Comparison of ENCODE assay signal across 36 cellular contexts in genomic region chr1:224585051-224585450, GRCh38. TPM values are rescaled to one million over a fixed set of nuclear protein-coding genes. Genes with fewer than 3 reads are reported as not detected.
DNase-seq lines count a peak whose midpoint lies in the region; FAIRE-seq and TF ChIP-seq lines count a peak whose summit lies in the region.
"Had no signal": no experiment of that assay in that cellular context is flagged by ENCODE, and none has a peak within 500 bp of the region (broad histone marks: within the 10 kb centered on the region; RNA-seq: fewer than 3 reads in every experiment).

No MANE protein-coding gene starts in this region.

- no peak for TF ChIP-seq CTCF in bronchial epithelial cell (IDR thresholded peaks at IDR 0.05; ENCODE audit: insufficient read depth, low read length, severe bottlenecking)
- no peak for TF ChIP-seq CTCF in H1 (IDR thresholded peaks at IDR 0.05; ENCODE audit: control extremely low read depth in 1 of 3, insufficient read depth in 1 of 3, low read depth in 1 of 3, low read length in 3 of 3)
- no peak for TF ChIP-seq CTCF in esophagus muscularis mucosa (IDR thresholded peaks at IDR 0.05)
- TF ChIP-seq CTCF in keratinocyte (optimal IDR thresholded peaks at IDR 0.05 in 1 of 3, IDR thresholded peaks at IDR 0.05 in 1 of 3, conservative IDR thresholded peaks at IDR 0.05 in 1 of 3; ENCODE audit: extremely low read depth in 1 of 3, insufficient read depth in 2 of 3, low read length in 3 of 3): no peak

- no peak overlapping the region for H3K56ac ChIP-seq in H1 (replicated peaks; ENCODE audit: insufficient read length, low read depth, low read length)

- TF ChIP-seq EP300 in H1 (IDR thresholded peaks at IDR 0.05; ENCODE audit: borderline replicate concordance in 1 of 2, low read depth in 2 of 2, low read length in 2 of 2) (no peak), esophagus muscularis mucosa (IDR thresholded peaks at IDR 0.05) (no peak)

- no peak for TF ChIP-seq POLR2A in H1 (IDR thresholded peaks at IDR 0.05; ENCODE audit: control extremely low read depth in 1 of 2, low read depth in 2 of 2, low read length in 2 of 2)
- no peak for TF ChIP-seq POLR2A in esophagus muscularis mucosa (IDR thresholded peaks at IDR 0.05; ENCODE audit: low read depth)

- H3K4me3 ChIP-seq in bronchial epithelial cell (ENCODE audit: low read depth, low read length) (no peak overlapping the region), H1 (ENCODE audit: extremely low read depth in 1 of 4, insufficient read depth in 2 of 4, low read depth in 3 of 4, low read length in 4 of 4) (no peak overlapping the region), esophagus muscularis mucosa (no peak overlapping the region), keratinocyte (ENCODE audit: control insufficient read depth in 2 of 3, extremely low read depth in 1 of 3, insufficient read depth in 2 of 3, low read depth in 1 of 3, low read length in 3 of 3) (no peak overlapping the region)
- no peak overlapping the region for H3K4me3 ChIP-seq in CD4-positive, alpha-beta memory T cell (ENCODE audit: low read length in 2 of 2)
- H3K4me3 ChIP-seq: A549; BLaER1; BLaER1 treated with 17β-estradiol and CSF1 and Interleukin-3, amounts not matched to agents 10 nM and 100 nM had no signal

- H2BK5ac ChIP-seq in H1 (ENCODE audit: low read depth, low read length): no peak overlapping the region

- H3K9ac ChIP-seq in H1 (replicated peaks in 1 of 4; ENCODE audit: extremely low read depth in 1 of 4, low read depth in 3 of 4, low read length in 3 of 4): no peak overlapping the region
- no peak overlapping the region for H3K9ac ChIP-seq in keratinocyte (ENCODE audit: control insufficient read depth, extremely low read depth, insufficient read depth, low read length)
- H3K9ac ChIP-seq: BLaER1; BLaER1 treated with 17β-estradiol and CSF1 and Interleukin-3, amounts not matched to agents 10 nM and 100 nM had no signal

- no peak overlapping the region for H2BK120ac ChIP-seq in H1 (replicated peaks; ENCODE audit: low read depth, low read length)

- CTCF ChIA-PET in H1 (lab: Charles Lee; ENCODE audit: partially characterized antibody): interaction anchor here (3.1 kb wide), 1 partner anchor 8 kb away, joined by 11 read pairs; no protein-coding TSS in a partner anchor
- CTCF ChIA-PET in CD4-positive, alpha-beta memory T cell (lab: Charles Lee; ENCODE audit: partially characterized antibody): no interaction called here

- H3K9me3 Mint-ChIP-seq in CD4-positive, alpha-beta memory T cell: peaks cover 0 to 11% (median 3%) of the 10 kb centered on the region in 8 donors
- H3K9me3 Mint-ChIP-seq: CD4-positive, alpha-beta T cell; CD8-positive, alpha-beta T cell had no signal

- H4K91ac ChIP-seq in H1 (replicated peaks; ENCODE audit: insufficient read length, low read length): peak overlapping the region; percentile 9

- dilution Hi-C loops in keratinocyte (cut with MboI; ENCODE audit: extremely low pct_ligation_motif_present, low sequenced_read_pairs): no loop called here

- POLR2A ChIA-PET in H1 (lab: Charles Lee; ENCODE audit: partially characterized antibody): no interaction called here
- POLR2A ChIA-PET in CD4-positive, alpha-beta memory T cell (lab: Charles Lee; ENCODE audit: partially characterized antibody): no interaction called here

- H3K79me2 ChIP-seq in H1 (ENCODE audit: control insufficient read depth in 1 of 2, insufficient read depth in 2 of 2, low read length in 2 of 2) (no peaks in the 10 kb centered on the region), keratinocyte (ENCODE audit: control insufficient read depth, insufficient read depth, low read length) (no peaks in the 10 kb centered on the region)

- H4K20me1 ChIP-seq in H1 (replicated peaks in 1 of 2; ENCODE audit: control insufficient read depth in 1 of 2, insufficient read depth in 2 of 2, low read length in 2 of 2) (no peaks in the 10 kb centered on the region), keratinocyte (ENCODE audit: control insufficient read depth, extremely low read depth, insufficient read depth, low read length) (no peaks in the 10 kb centered on the region)
- H4K20me1 ChIP-seq: BLaER1; BLaER1 treated with 17β-estradiol and CSF1 and Interleukin-3, amounts not matched to agents 10 nM and 100 nM had no signal

- no peak overlapping the region for H2AFZ ChIP-seq in H1 (ENCODE audit: low read length)
- H2AFZ ChIP-seq in keratinocyte (ENCODE audit: control insufficient read depth, low read length): no peak overlapping the region

- 0 out of 2 replicates have a peak overlapping the region, but pooled peaks have one; percentile 40 for H2BK20ac ChIP-seq in H1 (ENCODE audit: low read length)

- no peaks in the 10 kb centered on the region for H3K9me3 ChIP-seq in H1 (ENCODE audit: insufficient read depth in 2 of 2, low read depth in 1 of 2, low read length in 1 of 2)
- H3K9me3 ChIP-seq in esophagus muscularis mucosa: no peaks in the 10 kb centered on the region
- H3K9me3 ChIP-seq in keratinocyte (ENCODE audit: control insufficient read depth, low read depth, low read length): no peaks in the 10 kb centered on the region
- H3K9me3 ChIP-seq in CD4-positive, alpha-beta memory T cell (ENCODE audit: control insufficient read depth in 1 of 2, low read length in 2 of 2): no peaks in the 10 kb centered on the region
- H3K9me3 ChIP-seq: A549, BE2C, BLaER1, Caco-2 had no signal

- no peak overlapping the region for H3K27ac Mint-ChIP-seq in CD4-positive, alpha-beta memory T cell
- H3K27ac Mint-ChIP-seq: B cell; CD14-positive monocyte; CD4-positive, alpha-beta T cell; CD4-positive, CD25-positive, alpha-beta regulatory T cell; CD8-positive, alpha-beta T cell had no signal

- no peak overlapping the region for H2AK5ac ChIP-seq in H1 (ENCODE audit: low read depth, low read length)

- no peak overlapping the region for H3K4ac ChIP-seq in H1 (replicated peaks; ENCODE audit: insufficient read length, low read depth, low read length)

- FAIRE-seq in bronchial epithelial cell (lab: Jason Lieb, UNC): peak; percentile 40
- FAIRE-seq in H1 (lab: Jason Lieb, UNC): no peak
- peak; percentile 32 for FAIRE-seq in keratinocyte (lab: Jason Lieb, UNC)
- FAIRE-seq: A204.1, A549, D721Med had no signal

- no peaks in the 10 kb centered on the region for H3K9me1 ChIP-seq in keratinocyte (ENCODE audit: control insufficient read depth, extremely low read depth, insufficient read depth, low read length)

- WGBS in H1 (ENCODE audit: extremely low coverage in 1 of 2, insufficient coverage in 1 of 2, insufficient read length in 1 of 2, insufficient replicate concordance in 2 of 2, low coverage in 1 of 2, low lambda C conversion rate in 2 of 2, missing lambda C conversion rate in 1 of 2), 2 experiments: 91% methylated on average over 10 of the region's 10 CpGs; no CpG with 5 or more reads in 1 of the 2 experiments
- WGBS in esophagus muscularis mucosa: 89% methylated on average over 10 of the region's 10 CpGs

- H3K18ac ChIP-seq in H1 (ENCODE audit: extremely low read depth, low read length): no peak overlapping the region

- H3K36me3 Mint-ChIP-seq in CD4-positive, alpha-beta memory T cell: peaks cover 0 to 19% of the 10 kb centered on the region in 2 donors
- H3K36me3 Mint-ChIP-seq: CD14-positive monocyte; CD8-positive, alpha-beta T cell had no signal

- H3K4me3 Mint-ChIP-seq in CD4-positive, alpha-beta memory T cell: no peak overlapping the region
- H3K4me3 Mint-ChIP-seq: B cell; CD14-positive monocyte; CD4-positive, alpha-beta T cell; CD4-positive, CD25-positive, alpha-beta regulatory T cell; CD8-positive, alpha-beta memory T cell; CD8-positive, alpha-beta T cell had no signal

- no peak for DNase-seq in bronchial epithelial cell (ENCODE audit: low read depth)
- no peak for DNase-seq in H1 (ENCODE audit: low read depth in 1 of 2, low spot score in 2 of 2)
- peak; percentile 64 for DNase-seq in esophagus muscularis mucosa (ENCODE audit: extremely low spot score)
- DNase-seq in keratinocyte (ENCODE audit: low read depth, low spot score): no peak
- DNase-seq in inferior parietal cortex (ENCODE audit: extremely low spot score): no peak
- no peak for DNase-seq in CD4-positive, alpha-beta memory T cell
- no peak for DNase-seq in globus pallidus (ENCODE audit: low spot score)
- no peak for DNase-seq in NCI-H146 treated with DMSO at 0.1 percent for 48 hours (lab: John Stamatoyannopoulos, UW; ENCODE audit: unreplicated experiment)
- DNase-seq: 8988T; ACHN; AML-193; BE2C; C1 segment of cervical spinal cord; Caco-2; Calu3; CD4-positive, alpha-beta T cell; CD4-positive, CD25-positive, alpha-beta regulatory T cell; CD8-positive, alpha-beta memory T cell; CD8-positive, alpha-beta T cell; COR-L47; DMS 273 treated with DMSO at 0.1 percent for 48 hours; DMS153; DMS53; DMS79; DMS79 treated with DMSO at 0.1 percent for 48 hours; DND-41; EL had no signal

- no peak overlapping the region for H3K23ac ChIP-seq in H1 (ENCODE audit: insufficient read length)

- H3K4me1 Mint-ChIP-seq in CD4-positive, alpha-beta memory T cell: no peaks in the 10 kb centered on the region
- H3K4me1 Mint-ChIP-seq: B cell; CD14-positive monocyte; CD4-positive, CD25-positive, alpha-beta regulatory T cell; CD8-positive, alpha-beta memory T cell had no signal

- H3K27ac ChIP-seq in H1 (ENCODE audit: low read depth, low read length) (no peak overlapping the region), esophagus muscularis mucosa (replicated peaks in 1 of 4) (no peak overlapping the region), keratinocyte (ENCODE audit: control insufficient read depth, insufficient read depth, low read length) (no peak overlapping the region)
- no peak overlapping the region for H3K27ac ChIP-seq in CD4-positive, alpha-beta memory T cell (ENCODE audit: low read depth, low read length)
- H3K27ac ChIP-seq: 22Rv1; A549; BLaER1; BLaER1 treated with 17β-estradiol and CSF1 and Interleukin-3, amounts not matched to agents 10 nM and 100 nM; C4-2B had no signal

- no peak overlapping the region for H3K14ac ChIP-seq in H1 (ENCODE audit: insufficient read length)

- intact Hi-C loops in esophagus muscularis mucosa (cut with DNase I): no loop called here
- intact Hi-C loops in CD4-positive, alpha-beta memory T cell (cut with micrococcal nuclease): no loop called here

- H3K27me3 Mint-ChIP-seq in CD4-positive, alpha-beta memory T cell: peaks cover 2 to 6% of the 10 kb centered on the region in 2 donors
- H3K27me3 Mint-ChIP-seq: CD4-positive, alpha-beta T cell had no signal

- H3K23me2 ChIP-seq in H1 (ENCODE audit: low read depth, low read length): no peaks in the 10 kb centered on the region

- no peaks in the 10 kb centered on the region for H3K36me3 ChIP-seq in bronchial epithelial cell (ENCODE audit: control insufficient read depth, insufficient read depth, low read length)
- no peaks in the 10 kb centered on the region for H3K36me3 ChIP-seq in H1 (ENCODE audit: control insufficient read depth in 2 of 4, insufficient read depth in 4 of 4, low read length in 3 of 4)
- H3K36me3 ChIP-seq in esophagus muscularis mucosa: no peaks in the 10 kb centered on the region
- no peaks in the 10 kb centered on the region for H3K36me3 ChIP-seq in keratinocyte (ENCODE audit: control insufficient read depth in 2 of 2, extremely low read depth in 1 of 2, insufficient read depth in 2 of 2, low read length in 2 of 2)
- no peaks in the 10 kb centered on the region for H3K36me3 ChIP-seq in CD4-positive, alpha-beta memory T cell (ENCODE audit: insufficient read depth, low read length)
- H3K36me3 ChIP-seq: BE2C; BLaER1; BLaER1 treated with 17β-estradiol and CSF1 and Interleukin-3, amounts not matched to agents 10 nM and 100 nM had no signal

- no peaks in the 10 kb centered on the region for H3K27me3 ChIP-seq in bronchial epithelial cell (ENCODE audit: control insufficient read depth, insufficient read depth, low read length)
- no peaks in the 10 kb centered on the region for H3K27me3 ChIP-seq in H1 (replicated peaks in 1 of 4; ENCODE audit: control insufficient read depth in 3 of 4, extremely low read depth in 1 of 4, insufficient read depth in 3 of 4, low read length in 3 of 4)
- no peaks in the 10 kb centered on the region for H3K27me3 ChIP-seq in esophagus muscularis mucosa
- no peaks in the 10 kb centered on the region for H3K27me3 ChIP-seq in keratinocyte (ENCODE audit: control insufficient read depth, extremely low read depth, insufficient read depth, low read length)
- H3K27me3 ChIP-seq in CD4-positive, alpha-beta memory T cell (ENCODE audit: insufficient read depth, low read length): no peaks in the 10 kb centered on the region
- H3K27me3 ChIP-seq: BE2C; BLaER1; BLaER1 treated with 17β-estradiol and CSF1 and Interleukin-3, amounts not matched to agents 10 nM and 100 nM had no signal

- H4K8ac ChIP-seq in H1 (ENCODE audit: extremely low read depth, insufficient read depth, low read length): no peak overlapping the region

- H2BK15ac ChIP-seq in H1 (ENCODE audit: low read length): no peak overlapping the region

- H3K4me1 ChIP-seq in H1 (replicated peaks in 1 of 4; ENCODE audit: control insufficient read depth in 3 of 4, insufficient read depth in 4 of 4, low read length in 3 of 4): peaks cover 0 to 11% (median 4%) of the 10 kb centered on the region in 4 experiments; a peak in 3 of 7 replicates
- H3K4me1 ChIP-seq in esophagus muscularis mucosa: no peaks in the 10 kb centered on the region
- no peaks in the 10 kb centered on the region for H3K4me1 ChIP-seq in keratinocyte (ENCODE audit: control insufficient read depth, extremely low read depth, insufficient read depth, low read length)
- H3K4me1 ChIP-seq in CD4-positive, alpha-beta memory T cell (ENCODE audit: insufficient read depth, low read length): no peaks in the 10 kb centered on the region
- H3K4me1 ChIP-seq: A549; BE2C; BLaER1; BLaER1 treated with 17β-estradiol and CSF1 and Interleukin-3, amounts not matched to agents 10 nM and 100 nM; Caco-2 had no signal

- no peaks in the 10 kb centered on the region for H3K79me1 ChIP-seq in H1 (ENCODE audit: low read depth, low read length)

- H2BK12ac ChIP-seq in H1 (ENCODE audit: low read depth, low read length): no peak overlapping the region

- H4K5ac ChIP-seq in H1 (ENCODE audit: insufficient read length, low read depth, low read length): no peak overlapping the region

- no peak for TF ChIP-seq RAD21 in H1 (IDR thresholded peaks at IDR 0.05 in 1 of 2, conservative IDR thresholded peaks at IDR 0.05 in 1 of 2; ENCODE audit: low read depth in 2 of 2, low read length in 2 of 2)

- H3K4me2 ChIP-seq in H1 (ENCODE audit: insufficient read depth in 1 of 2, low read depth in 2 of 2, low read length in 2 of 2) (no peak overlapping the region), keratinocyte (ENCODE audit: control insufficient read depth, extremely low read depth, insufficient read depth, low read depth, low read length) (no peak overlapping the region)
- H3K4me2 ChIP-seq: A549; BLaER1; BLaER1 treated with 17β-estradiol and CSF1 and Interleukin-3, amounts not matched to agents 10 nM and 100 nM had no signal

RNA-seq across cellular contexts. Expression of gene CNIH3, which starts 31.1 kb away (rescaled TPM):
- total RNA-seq in bronchial epithelial cell (0.53 and 0.64 TPM in 2 replicates), esophagus muscularis mucosa (1 to 10 TPM in 2 of 4 donors, under 1 TPM in 2; 0.42 to 2.3 (median 1.3) TPM)
- 4.4 and 5.6 TPM in 2 replicates for total RNA-seq in H1 (2021; fragmentation: NEBNext Ultra II Directional; extraction: Animal tissue kit (Norgen Biotek cat#: 25700))
- polyA plus RNA-seq in H1 (2011; rRNA removed) (2.8 and 3.7 TPM in 2 replicates), keratinocyte (0.71 to 1.5 TPM (median 0.81 TPM) in 3 replicates)
- 3.0 TPM for polyA plus RNA-seq in H1 (2011; cell fraction: cytosol; rRNA removed)
- 3.4 TPM for polyA plus RNA-seq in H1 (2011; cell fraction: nucleus; rRNA removed)
- polyA plus RNA-seq in H1 (2012, experiment 1 of 2): 4.1 to 5.5 TPM (median 4.6 TPM) in 4 replicates
- 3.9 TPM for polyA plus RNA-seq in H1 (2012, experiment 2 of 2)
- polyA plus RNA-seq in H1 (2013, experiment 1 of 2): 3.9 TPM
- polyA plus RNA-seq in H1 (2013, experiment 2 of 2): 4.7 TPM
- polyA minus RNA-seq in H1 (2011; rRNA and poly(A)+ RNA removed): 6.8 and 9.8 TPM in 2 replicates
- polyA minus RNA-seq in H1 (2011; cell fraction: cytosol; rRNA and poly(A)+ RNA removed): 3.7 TPM
- 9.7 TPM for polyA minus RNA-seq in H1 (2011; cell fraction: nucleus; rRNA and poly(A)+ RNA removed)
- polyA plus RNA-seq in keratinocyte (2011; ENCODE audit: low read depth): not detected
- 0.57 and 0.65 TPM in 2 replicates for polyA plus RNA-seq in keratinocyte (2011; cell fraction: cytosol; rRNA removed)
- 0.70 and 0.88 TPM in 2 replicates for polyA plus RNA-seq in keratinocyte (2011; cell fraction: nucleus; rRNA removed)
- 1.2 and 1.5 TPM in 2 replicates for polyA plus RNA-seq in keratinocyte (2012; ENCODE audit: low replicate concordance)
- 1.7 to 4.0 TPM (median 2.6 TPM) in 3 replicates for polyA minus RNA-seq in keratinocyte
- not detected for polyA minus RNA-seq in keratinocyte (2011; cell fraction: cytosol; rRNA and poly(A)+ RNA removed)
- polyA minus RNA-seq in keratinocyte (2011; cell fraction: nucleus; rRNA and poly(A)+ RNA removed): 0.95 and 2.8 TPM in 2 replicates
- total RNA-seq in CD4-positive, alpha-beta memory T cell: 1 to 10 TPM; 1.8 to 2.5 TPM
- 1 to 10 TPM in 1 of 2 donors, under 1 TPM in 1; 0.40 to 1.9 TPM for polyA plus RNA-seq in CD4-positive, alpha-beta memory T cell
